Comparison of ENCODE assay signal across 8 cellular contexts in the genomic region with DNA sequence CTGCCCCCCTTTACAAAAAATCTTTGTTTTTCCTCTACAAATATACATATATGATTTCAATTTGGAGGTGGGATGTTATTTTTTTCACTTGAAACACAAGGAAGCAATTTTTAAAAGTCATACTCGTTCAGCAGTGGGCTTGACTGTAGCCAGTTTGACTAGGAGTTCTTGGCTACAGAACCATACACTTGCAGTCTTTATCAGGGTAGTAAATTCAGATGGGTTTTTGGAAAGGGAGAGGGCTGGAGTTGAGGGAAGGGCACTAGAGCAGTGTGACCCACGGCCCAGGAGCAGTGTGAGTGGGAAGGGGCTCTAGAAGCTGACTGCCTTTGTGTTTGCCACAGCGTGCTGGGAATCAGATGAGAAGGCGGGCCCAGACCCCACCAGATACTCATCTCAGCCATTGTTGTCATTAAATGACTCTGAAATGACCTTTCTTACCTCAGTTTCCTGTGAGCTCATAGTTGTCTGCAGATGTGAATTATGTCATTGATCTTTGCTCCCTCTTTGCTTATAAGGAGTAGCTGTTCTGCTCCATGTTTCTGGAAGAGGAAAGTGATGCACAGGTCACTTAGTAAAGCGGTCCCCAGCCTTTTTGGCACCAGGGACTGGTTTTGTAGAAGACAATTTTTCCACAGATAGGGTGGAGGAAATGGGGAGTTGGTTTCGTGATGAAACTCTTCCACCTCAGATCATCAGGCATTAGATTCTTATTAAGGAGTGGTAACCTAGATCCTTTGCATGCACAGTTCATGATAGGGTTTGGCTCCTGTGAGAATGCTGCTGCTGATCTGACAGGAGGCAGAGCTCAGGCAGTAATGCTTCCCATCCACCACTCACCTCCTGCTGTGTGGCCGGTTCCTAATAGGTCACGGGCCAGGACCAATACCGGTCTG.
DNase-seq lines count a peak whose midpoint lies in the region; ATAC-seq and TF ChIP-seq lines count a peak whose summit lies in the region.

No MANE protein-coding gene starts in this region.

- peaks cover 3% of the 10 kb centered on the region for H3K27me3 Mint-ChIP-seq in glutamatergic neuron (ENCODE audit: unreplicated experiment)
- peaks cover 5% of the 10 kb centered on the region for H3K27me3 Mint-ChIP-seq in GM23338 (ENCODE audit: insufficient read depth, low read depth, poor library complexity)

- H3K4me1 Mint-ChIP-seq in glutamatergic neuron (ENCODE audit: low read depth, unreplicated experiment) (peaks cover 27% of the 10 kb centered on the region), GM23338 (peaks cover 78% of the 10 kb centered on the region)

- H3K4me3 ChIP-seq in KMS-11 (IDR thresholded peaks at IDR 0.05; ENCODE audit: insufficient read depth, low read depth, low read length): no peak overlapping the region
- H3K4me3 ChIP-seq in GM23338: no peak overlapping the region

- H3K36me3 ChIP-seq in KMS-11 (ENCODE audit: insufficient read depth) (no peaks in the 10 kb centered on the region), GM23338 (ENCODE audit: insufficient read depth) (no peaks in the 10 kb centered on the region)

- H3K9ac ChIP-seq in KMS-11: peak overlapping the region; percentile 64; the same call in 1 of the 2 replicates

- peaks cover 2% of the 10 kb centered on the region for H3K9me3 Mint-ChIP-seq in glutamatergic neuron (ENCODE audit: unreplicated experiment)
- H3K9me3 Mint-ChIP-seq in GM23338: peaks cover 6% of the 10 kb centered on the region

- peaks cover 4% of the 10 kb centered on the region; the same call in 1 of the 2 replicates for H4K20me1 ChIP-seq in KMS-11 (ENCODE audit: insufficient read depth)
- H4K20me1 ChIP-seq in GM23338 (replicated peaks; ENCODE audit: insufficient read depth): peaks cover 97% of the 10 kb centered on the region

- H3K4me2 ChIP-seq in KMS-11 (peak overlapping the region; percentile 86), GM23338 (no peak overlapping the region)

- H2AFZ ChIP-seq in KMS-11 (ENCODE audit: low read depth) (no peak overlapping the region), GM23338 (no peak overlapping the region)

- H3K4me1 ChIP-seq in KMS-11 (ENCODE audit: low read depth, poor library complexity, severe bottlenecking) (peaks cover 100% of the 10 kb centered on the region), GM23338 (ENCODE audit: insufficient read depth) (peaks cover 86% of the 10 kb centered on the region)

- no peaks in the 10 kb centered on the region for H3F3A ChIP-seq in GM23338 (replicated peaks; ENCODE audit: low read depth)

- TF ChIP-seq CTCF in KMS-11 (conservative IDR thresholded peaks at IDR 0.05; ENCODE audit: low read depth, low read length): no peak
- TF ChIP-seq CTCF in glutamatergic neuron (IDR thresholded peaks at IDR 0.05; ENCODE audit: partially characterized antibody, unreplicated experiment): no peak
- TF ChIP-seq CTCF in GM23338 (conservative IDR thresholded peaks at IDR 0.05; ENCODE audit: low read depth in 2 of 2): no peak

- H3K36me3 Mint-ChIP-seq in glutamatergic neuron (ENCODE audit: unreplicated experiment) (peaks cover 4% of the 10 kb centered on the region), GM23338 (ENCODE audit: low read depth) (peaks cover 18% of the 10 kb centered on the region)

- no peak overlapping the region for H3K4me3 Mint-ChIP-seq in glutamatergic neuron (ENCODE audit: unreplicated experiment)
- no peak overlapping the region for H3K4me3 Mint-ChIP-seq in GM23338

- H3K27me3 ChIP-seq in KMS-11 (ENCODE audit: insufficient read depth, low read depth): no peaks in the 10 kb centered on the region
- no peaks in the 10 kb centered on the region for H3K27me3 ChIP-seq in GM23338 (ENCODE audit: insufficient read depth)

- H3K79me2 ChIP-seq in KMS-11 (ENCODE audit: insufficient read depth, low read depth) (peaks cover 95% of the 10 kb centered on the region), GM23338 (replicated peaks; ENCODE audit: insufficient read depth) (peaks cover 100% of the 10 kb centered on the region)

- peak; percentile 73 for DNase-seq in activated CD8-positive, alpha-beta memory T cell treated with anti-CD3 and anti-CD28 coated beads, Interleukin-2, amount 50 U/mL, for 48 hours
- DNase-seq in glutamatergic neuron (no peak), GM23338 (ENCODE audit: low spot score) (no peak), AML-193 (lab: John Stamatoyannopoulos, UW) (no peak), DMS153 (lab: John Stamatoyannopoulos, UW) (no peak)
- peak; percentile 61 for DNase-seq in stimulated activated CD4-positive, alpha-beta T cell treated with anti-CD3 and anti-CD28 coated beads, Interleukin-4, amount 100 ng/mL, for 24 hours

- H3K27ac Mint-ChIP-seq in glutamatergic neuron (ENCODE audit: unreplicated experiment): peak overlapping the region; percentile 41
- no peak overlapping the region for H3K27ac Mint-ChIP-seq in GM23338

- H3K27ac ChIP-seq in KMS-11: peak overlapping the region; percentile 93
- no peak overlapping the region for H3K27ac ChIP-seq in GM23338 (ENCODE audit: low read depth)

- H3K9me2 ChIP-seq in GM23338 (ENCODE audit: insufficient read depth): no peaks in the 10 kb centered on the region

- ATAC-seq in GM23338 (no peak), GM21515 (IDR thresholded peaks at IDR 0.05; ENCODE audit: unreplicated experiment) (no peak)

TF ChIP-seq in GM23338, 12 proteins besides CTCF, POLR2A, EP300 and RAD21 (continues in another document):
- TF ChIP-seq, protein P1, sequence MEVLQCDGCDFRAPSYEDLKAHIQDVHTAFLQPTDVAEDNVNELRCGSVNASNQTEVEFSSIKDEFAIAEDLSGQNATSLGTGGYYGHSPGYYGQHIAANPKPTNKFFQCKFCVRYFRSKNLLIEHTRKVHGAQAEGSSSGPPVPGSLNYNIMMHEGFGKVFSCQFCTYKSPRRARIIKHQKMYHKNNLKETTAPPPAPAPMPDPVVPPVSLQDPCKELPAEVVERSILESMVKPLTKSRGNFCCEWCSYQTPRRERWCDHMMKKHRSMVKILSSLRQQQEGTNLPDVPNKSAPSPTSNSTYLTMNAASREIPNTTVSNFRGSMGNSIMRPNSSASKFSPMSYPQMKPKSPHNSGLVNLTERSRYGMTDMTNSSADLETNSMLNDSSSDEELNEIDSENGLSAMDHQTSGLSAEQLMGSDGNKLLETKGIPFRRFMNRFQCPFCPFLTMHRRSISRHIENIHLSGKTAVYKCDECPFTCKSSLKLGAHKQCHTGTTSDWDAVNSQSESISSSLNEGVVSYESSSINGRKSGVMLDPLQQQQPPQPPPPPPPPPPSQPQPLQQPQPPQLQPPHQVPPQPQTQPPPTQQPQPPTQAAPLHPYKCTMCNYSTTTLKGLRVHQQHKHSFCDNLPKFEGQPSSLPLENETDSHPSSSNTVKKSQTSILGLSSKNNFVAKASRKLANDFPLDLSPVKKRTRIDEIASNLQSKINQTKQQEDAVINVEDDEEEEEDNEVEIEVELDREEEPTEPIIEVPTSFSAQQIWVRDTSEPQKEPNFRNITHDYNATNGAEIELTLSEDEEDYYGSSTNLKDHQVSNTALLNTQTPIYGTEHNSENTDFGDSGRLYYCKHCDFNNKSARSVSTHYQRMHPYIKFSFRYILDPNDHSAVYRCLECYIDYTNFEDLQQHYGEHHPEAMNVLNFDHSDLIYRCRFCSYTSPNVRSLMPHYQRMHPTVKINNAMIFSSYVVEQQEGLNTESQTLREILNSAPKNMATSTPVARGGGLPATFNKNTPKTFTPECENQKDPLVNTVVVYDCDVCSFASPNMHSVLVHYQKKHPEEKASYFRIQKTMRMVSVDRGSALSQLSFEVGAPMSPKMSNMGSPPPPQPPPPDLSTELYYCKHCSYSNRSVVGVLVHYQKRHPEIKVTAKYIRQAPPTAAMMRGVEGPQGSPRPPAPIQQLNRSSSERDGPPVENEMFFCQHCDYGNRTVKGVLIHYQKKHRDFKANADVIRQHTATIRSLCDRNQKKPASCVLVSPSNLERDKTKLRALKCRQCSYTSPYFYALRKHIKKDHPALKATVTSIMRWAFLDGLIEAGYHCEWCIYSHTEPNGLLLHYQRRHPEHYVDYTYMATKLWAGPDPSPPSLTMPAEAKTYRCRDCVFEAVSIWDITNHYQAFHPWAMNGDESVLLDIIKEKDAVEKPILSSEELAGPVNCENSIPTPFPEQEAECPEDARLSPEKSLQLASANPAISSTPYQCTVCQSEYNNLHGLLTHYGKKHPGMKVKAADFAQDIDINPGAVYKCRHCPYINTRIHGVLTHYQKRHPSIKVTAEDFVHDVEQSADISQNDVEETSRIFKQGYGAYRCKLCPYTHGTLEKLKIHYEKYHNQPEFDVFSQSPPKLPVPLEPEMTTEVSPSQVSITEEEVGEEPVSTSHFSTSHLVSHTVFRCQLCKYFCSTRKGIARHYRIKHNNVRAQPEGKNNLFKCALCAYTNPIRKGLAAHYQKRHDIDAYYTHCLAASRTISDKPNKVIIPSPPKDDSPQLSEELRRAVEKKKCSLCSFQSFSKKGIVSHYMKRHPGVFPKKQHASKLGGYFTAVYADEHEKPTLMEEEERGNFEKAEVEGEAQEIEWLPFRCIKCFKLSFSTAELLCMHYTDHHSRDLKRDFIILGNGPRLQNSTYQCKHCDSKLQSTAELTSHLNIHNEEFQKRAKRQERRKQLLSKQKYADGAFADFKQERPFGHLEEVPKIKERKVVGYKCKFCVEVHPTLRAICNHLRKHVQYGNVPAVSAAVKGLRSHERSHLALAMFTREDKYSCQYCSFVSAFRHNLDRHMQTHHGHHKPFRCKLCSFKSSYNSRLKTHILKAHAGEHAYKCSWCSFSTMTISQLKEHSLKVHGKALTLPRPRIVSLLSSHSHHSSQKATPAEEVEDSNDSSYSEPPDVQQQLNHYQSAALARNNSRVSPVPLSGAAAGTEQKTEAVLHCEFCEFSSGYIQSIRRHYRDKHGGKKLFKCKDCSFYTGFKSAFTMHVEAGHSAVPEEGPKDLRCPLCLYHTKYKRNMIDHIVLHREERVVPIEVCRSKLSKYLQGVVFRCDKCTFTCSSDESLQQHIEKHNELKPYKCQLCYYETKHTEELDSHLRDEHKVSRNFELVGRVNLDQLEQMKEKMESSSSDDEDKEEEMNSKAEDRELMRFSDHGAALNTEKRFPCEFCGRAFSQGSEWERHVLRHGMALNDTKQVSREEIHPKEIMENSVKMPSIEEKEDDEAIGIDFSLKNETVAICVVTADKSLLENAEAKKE (CRISPR knock-in tag; IDR thresholded peaks at IDR 0.05): no peak
- TF ChIP-seq POLR2AphosphoS5 (IDR thresholded peaks at IDR 0.05; ENCODE audit: low read depth) (no peak), STAT1 (IDR thresholded peaks at IDR 0.05; ENCODE audit: unreplicated experiment) (no peak), ZNF114 (CRISPR knock-in tag; IDR thresholded peaks at IDR 0.05) (no peak), JUNB (IDR thresholded peaks at IDR 0.05; ENCODE audit: unreplicated experiment) (no peak)
- TF ChIP-seq, protein P2, sequence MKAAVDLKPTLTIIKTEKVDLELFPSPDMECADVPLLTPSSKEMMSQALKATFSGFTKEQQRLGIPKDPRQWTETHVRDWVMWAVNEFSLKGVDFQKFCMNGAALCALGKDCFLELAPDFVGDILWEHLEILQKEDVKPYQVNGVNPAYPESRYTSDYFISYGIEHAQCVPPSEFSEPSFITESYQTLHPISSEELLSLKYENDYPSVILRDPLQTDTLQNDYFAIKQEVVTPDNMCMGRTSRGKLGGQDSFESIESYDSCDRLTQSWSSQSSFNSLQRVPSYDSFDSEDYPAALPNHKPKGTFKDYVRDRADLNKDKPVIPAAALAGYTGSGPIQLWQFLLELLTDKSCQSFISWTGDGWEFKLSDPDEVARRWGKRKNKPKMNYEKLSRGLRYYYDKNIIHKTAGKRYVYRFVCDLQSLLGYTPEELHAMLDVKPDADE (IDR thresholded peaks at IDR 0.05): no peak

Comparison
In these comparisons a context has a peak if more than half of its experiments do, and no peak if none do; other contexts are left out.
1. DNase-seq: peak in activated CD8-positive, alpha-beta memory T cell treated with anti-CD3 and anti-CD28 coated beads, Interleukin-2, amount 50 U/mL, for 48 hours (single experiment) and stimulated activated CD4-positive, alpha-beta T cell treated with anti-CD3 and anti-CD28 coated beads, Interleukin-4, amount 100 ng/mL, for 24 hours (single experiment); none in glutamatergic neuron (single experiment), GM23338 (single experiment), AML-193 (0 of 2) and DMS153 (single experiment).